ENCODE assay signal across 19 cellular contexts in genomic region chr15:29696950-29697738, GRCh38.
A peak's percentile ranks its signal among the peaks of the same experiment; 100 is the strongest.
DNase-seq lines count a peak whose midpoint lies in the region; ATAC-seq, FAIRE-seq and TF ChIP-seq lines count a peak whose summit lies in the region.
"Had no signal": no experiment of that assay in that cellular context is flagged by ENCODE, and none has a peak within 500 bp of the region (broad histone marks: within the 10 kb centered on the region; RNA-seq: fewer than 3 reads in every experiment).

No MANE protein-coding gene starts in this region.

- H3K4me3 ChIP-seq in RWPE2 (ENCODE audit: severe bottlenecking): no peak overlapping the region
- no peak overlapping the region for H3K4me3 ChIP-seq in endothelial cell of umbilical vein (replicated peaks in 1 of 3; ENCODE audit: insufficient read depth in 1 of 3, low read depth in 1 of 3, low read length in 3 of 3)
- H3K4me3 ChIP-seq in osteoblast (ENCODE audit: insufficient read depth, low read length): no peak overlapping the region
- H3K4me3 ChIP-seq in aorta (ENCODE audit: low read length in 2 of 2): no peak overlapping the region
- no peak overlapping the region for H3K4me3 ChIP-seq in mucosa of descending colon
- H3K4me3 ChIP-seq: PC-9, SJCRH30 had no signal

- H3K27ac ChIP-seq in RWPE2 (ENCODE audit: poor library complexity, severe bottlenecking) (peak overlapping the region; percentile 63), endothelial cell of umbilical vein (ENCODE audit: insufficient read depth, low read depth, low read length) (peak overlapping the region; percentile 90), osteoblast (ENCODE audit: low read depth, low read length) (no peak overlapping the region), aorta (ENCODE audit: low read depth in 1 of 2, low read length in 2 of 2) (no peak overlapping the region)
- H3K27ac ChIP-seq: PC-9, SJCRH30 had no signal

- WGBS in aorta, 2 donors: 86 to 88% methylated on average over 15 of the region's 15 CpGs

- POLR2A ChIA-PET in endothelial cell of umbilical vein (lab: Charles Lee): no interaction called here

- H3K4me1 ChIP-seq in RWPE2 (ENCODE audit: insufficient read depth, poor library complexity, severe bottlenecking) (peaks cover 19% of the 10 kb centered on the region), endothelial cell of umbilical vein (ENCODE audit: control insufficient read depth, extremely low read depth, insufficient read depth, low read length) (peaks cover 23% of the 10 kb centered on the region), osteoblast (ENCODE audit: insufficient read depth, low read length) (peaks cover 7% of the 10 kb centered on the region), aorta (ENCODE audit: control insufficient read depth in 1 of 2, insufficient read depth in 2 of 2, low read length in 2 of 2) (no peaks in the 10 kb centered on the region), mucosa of descending colon (ENCODE audit: low read depth) (no peaks in the 10 kb centered on the region)

- H3K4me2 ChIP-seq in endothelial cell of umbilical vein (ENCODE audit: insufficient read depth, low read length) (no peak overlapping the region), osteoblast (ENCODE audit: insufficient read depth, low read length) (no peak overlapping the region)
- H3K4me2 ChIP-seq: PC-9 had no signal

- peaks cover 36% of the 10 kb centered on the region for H3K36me3 ChIP-seq in RWPE2 (ENCODE audit: low read depth)
- peaks cover 2 to 4% of the 10 kb centered on the region in 2 experiments for H3K36me3 ChIP-seq in endothelial cell of umbilical vein (ENCODE audit: control insufficient read depth in 2 of 2, extremely low read depth in 1 of 2, insufficient read depth in 2 of 2, low read length in 2 of 2)
- peaks cover 20% of the 10 kb centered on the region for H3K36me3 ChIP-seq in osteoblast (ENCODE audit: insufficient read depth, low read length)
- H3K36me3 ChIP-seq in aorta (ENCODE audit: control insufficient read depth in 1 of 2, insufficient read depth in 2 of 2, low read length in 1 of 2): peaks cover 0 to 6% of the 10 kb centered on the region in 2 donors
- no peaks in the 10 kb centered on the region for H3K36me3 ChIP-seq in mucosa of descending colon (ENCODE audit: low read depth)

- TF ChIP-seq POLR2A in endothelial cell of umbilical vein (IDR thresholded peaks at IDR 0.05; ENCODE audit: low read depth, low read length): no peak

- H3K79me2 ChIP-seq in endothelial cell of umbilical vein (ENCODE audit: control insufficient read depth, insufficient read depth, low read length) (no peaks in the 10 kb centered on the region), osteoblast (ENCODE audit: insufficient read depth, low read length) (no peaks in the 10 kb centered on the region)

- H3K27me3 ChIP-seq in RWPE2 (ENCODE audit: insufficient read depth, poor library complexity, severe bottlenecking) (no peaks in the 10 kb centered on the region), endothelial cell of umbilical vein (ENCODE audit: control insufficient read depth in 2 of 2, insufficient read depth in 2 of 2, low read length in 2 of 2) (no peaks in the 10 kb centered on the region), osteoblast (ENCODE audit: insufficient read depth, low read length) (no peaks in the 10 kb centered on the region), aorta (ENCODE audit: control insufficient read depth in 1 of 2, insufficient read depth in 2 of 2, low read length in 1 of 2) (no peaks in the 10 kb centered on the region)
- H3K27me3 ChIP-seq: SJCRH30 had no signal

- dilution Hi-C loops in endothelial cell of umbilical vein (cut with MboI; ENCODE audit: extremely low pct_ligation_motif_present, low sequenced_read_pairs): no loop called here

- H3K9ac ChIP-seq in endothelial cell of umbilical vein (replicated peaks; ENCODE audit: extremely low read depth, insufficient read depth, low read length): no peak overlapping the region

- intact Hi-C loops in left ventricle myocardium superior (cut with micrococcal nuclease) (no loop called here), Right ventricle myocardium inferior (cut with DNase I) (no loop called here), endothelial cell of umbilical vein (cut with micrococcal nuclease) (loop anchor here (5.0 kb wide), 3 partner anchors 40 to 125 kb away; partner anchors contain the start of gene TJP1), aorta (cut with DNase I) (no loop called here), mucosa of descending colon (cut with DNase I, micrococcal nuclease) (no loop called here)

- TF ChIP-seq CTCF in RWPE2 (IDR thresholded peaks at IDR 0.05; ENCODE audit: poor library complexity, severe bottlenecking): no peak
- TF ChIP-seq CTCF in endothelial cell of umbilical vein (IDR thresholded peaks at IDR 0.05; ENCODE audit: extremely low read depth in 1 of 2, insufficient read depth in 1 of 2, low read depth in 1 of 2, low read length in 2 of 2): no peak
- TF ChIP-seq CTCF in osteoblast (IDR thresholded peaks at IDR 0.05; ENCODE audit: extremely low read depth, low read depth, low read length): no peak
- TF ChIP-seq CTCF in mucosa of descending colon (IDR thresholded peaks at IDR 0.05): no peak

- CTCF ChIA-PET in endothelial cell of umbilical vein (lab: Charles Lee): interaction anchor here (1.5 kb wide), 1 partner anchor 229 kb away, joined by 3 read pairs; no protein-coding TSS in a partner anchor

- ATAC-seq in left ventricle myocardium superior (peak; percentile 28), Right ventricle myocardium inferior (no peak), RWPE2 (ENCODE audit: low read depth) (no peak), aorta (ENCODE audit: low FRiP score) (no peak), mucosa of descending colon (no peak)

- H2AFZ ChIP-seq in endothelial cell of umbilical vein (ENCODE audit: low read depth, low read length): no peak overlapping the region
- no peak overlapping the region for H2AFZ ChIP-seq in osteoblast (ENCODE audit: low read length)
- H2AFZ ChIP-seq: PC-9 had no signal

- DNase-seq in left ventricle myocardium superior (no peak), Right ventricle myocardium inferior (ENCODE audit: missing footprints) (no peak), RWPE2 (ENCODE audit: low spot score) (peak; percentile 51), endothelial cell of umbilical vein (ENCODE audit: low read depth, low spot score) (no peak), osteoblast (ENCODE audit: insufficient read length, low spot score, missing footprints) (no peak), aorta (no peak), mucosa of descending colon (no peak)
- DNase-seq: C1 segment of cervical spinal cord, DND-41, H9, KBM-7, NCI-H1105 treated with DMSO at 0.1 percent for 48 hours, NCI-H1694, NCI-H2081 treated with DMSO at 0.1 percent for 48 hours, NCI-H2227 treated with DMSO at 0.1 percent for 48 hours, NCI-H510A treated with DMSO at 0.1 percent for 48 hours, NCI-H82, PC-9, SJCRH30 had no signal

- FAIRE-seq in endothelial cell of umbilical vein (lab: Jason Lieb, UNC): no peak

- BruUV-seq in endothelial cell of umbilical vein (replicated peaks; lab: Mats Ljungman, UMichigan): no TSS peak

- no peaks in the 10 kb centered on the region for H3K9me1 ChIP-seq in endothelial cell of umbilical vein (replicated peaks; ENCODE audit: control insufficient read depth, extremely low read depth, insufficient read depth, low read length)

- peaks cover 5% of the 10 kb centered on the region for H3K9me3 ChIP-seq in RWPE2 (ENCODE audit: severe bottlenecking)
- H3K9me3 ChIP-seq in endothelial cell of umbilical vein (replicated peaks; ENCODE audit: control insufficient read depth, insufficient read depth, low read length): no peaks in the 10 kb centered on the region
- H3K9me3 ChIP-seq in osteoblast (ENCODE audit: low read depth, low read length): no peaks in the 10 kb centered on the region
- peaks cover 1% of the 10 kb centered on the region for H3K9me3 ChIP-seq in aorta (ENCODE audit: control insufficient read depth, low read length)
- H3K9me3 ChIP-seq in mucosa of descending colon: no peaks in the 10 kb centered on the region
- H3K9me3 ChIP-seq: SJCRH30 had no signal

- H4K20me1 ChIP-seq in endothelial cell of umbilical vein (replicated peaks; ENCODE audit: control insufficient read depth, extremely low read depth, insufficient read depth, low read length): no peaks in the 10 kb centered on the region
- no peaks in the 10 kb centered on the region for H4K20me1 ChIP-seq in osteoblast (ENCODE audit: insufficient read depth, low read length)

TF ChIP-seq in endothelial cell of umbilical vein, 7 proteins besides CTCF, POLR2A, EP300 and RAD21:
- no peak for TF ChIP-seq GATA2 (IDR thresholded peaks at IDR 0.05; ENCODE audit: insufficient read depth, insufficient read length, low read depth, low read length)
- TF ChIP-seq MAX (IDR thresholded peaks at IDR 0.05; ENCODE audit: insufficient read depth, insufficient read length): no peak
- no peak for TF ChIP-seq FOS (IDR thresholded peaks at IDR 0.05; ENCODE audit: borderline replicate concordance, insufficient read depth, low read length)
- no peak for TF ChIP-seq EZH2 (IDR thresholded peaks at IDR 0.05; ENCODE audit: borderline replicate concordance, low read depth, low read length, severe bottlenecking)
- TF ChIP-seq MYC (IDR thresholded peaks at IDR 0.05; ENCODE audit: low read depth, low read length): no peak
- TF ChIP-seq POLR2AphosphoS5 (IDR thresholded peaks at IDR 0.05; ENCODE audit: insufficient read depth, low read depth, low read length): no peak
- no peak for TF ChIP-seq JUN (IDR thresholded peaks at IDR 0.05; ENCODE audit: borderline replicate concordance, insufficient read depth, insufficient read length, low read depth)

Comparison
In these comparisons a context has a peak if more than half of its experiments do, and no peak if none do; other contexts are left out.
1. H3K27ac ChIP-seq: peak in RWPE2 (single experiment) and endothelial cell of umbilical vein (single experiment); none in osteoblast (single experiment) and aorta (0 of 2).